ENCODE assay signal across 1 cellular context in the genomic region with DNA sequence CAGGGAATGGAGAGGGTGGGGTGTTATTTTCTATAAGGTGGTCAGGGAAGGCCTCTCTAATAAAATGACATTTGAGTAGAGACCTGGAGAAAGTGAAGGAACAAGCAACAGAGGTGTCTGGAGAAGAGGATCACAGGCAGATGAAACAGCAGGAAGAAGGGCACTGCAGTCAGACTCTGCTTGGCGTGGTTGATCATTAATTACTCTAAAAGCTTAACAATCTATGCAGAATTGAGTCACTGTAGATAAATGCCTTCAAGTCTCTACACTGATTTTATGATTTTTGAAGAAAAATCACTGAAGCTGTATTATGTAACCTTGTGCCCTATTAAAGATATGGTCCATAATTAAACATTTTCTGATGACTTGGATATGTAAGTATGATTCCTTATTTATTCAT.
TF ChIP-seq lines count a peak whose summit lies in the region.

No MANE protein-coding gene starts in this region.

TF ChIP-seq in WTC11, 78 proteins besides CTCF, POLR2A, EP300 and RAD21 (continued from another document):
- TF ChIP-seq, protein P1, sequence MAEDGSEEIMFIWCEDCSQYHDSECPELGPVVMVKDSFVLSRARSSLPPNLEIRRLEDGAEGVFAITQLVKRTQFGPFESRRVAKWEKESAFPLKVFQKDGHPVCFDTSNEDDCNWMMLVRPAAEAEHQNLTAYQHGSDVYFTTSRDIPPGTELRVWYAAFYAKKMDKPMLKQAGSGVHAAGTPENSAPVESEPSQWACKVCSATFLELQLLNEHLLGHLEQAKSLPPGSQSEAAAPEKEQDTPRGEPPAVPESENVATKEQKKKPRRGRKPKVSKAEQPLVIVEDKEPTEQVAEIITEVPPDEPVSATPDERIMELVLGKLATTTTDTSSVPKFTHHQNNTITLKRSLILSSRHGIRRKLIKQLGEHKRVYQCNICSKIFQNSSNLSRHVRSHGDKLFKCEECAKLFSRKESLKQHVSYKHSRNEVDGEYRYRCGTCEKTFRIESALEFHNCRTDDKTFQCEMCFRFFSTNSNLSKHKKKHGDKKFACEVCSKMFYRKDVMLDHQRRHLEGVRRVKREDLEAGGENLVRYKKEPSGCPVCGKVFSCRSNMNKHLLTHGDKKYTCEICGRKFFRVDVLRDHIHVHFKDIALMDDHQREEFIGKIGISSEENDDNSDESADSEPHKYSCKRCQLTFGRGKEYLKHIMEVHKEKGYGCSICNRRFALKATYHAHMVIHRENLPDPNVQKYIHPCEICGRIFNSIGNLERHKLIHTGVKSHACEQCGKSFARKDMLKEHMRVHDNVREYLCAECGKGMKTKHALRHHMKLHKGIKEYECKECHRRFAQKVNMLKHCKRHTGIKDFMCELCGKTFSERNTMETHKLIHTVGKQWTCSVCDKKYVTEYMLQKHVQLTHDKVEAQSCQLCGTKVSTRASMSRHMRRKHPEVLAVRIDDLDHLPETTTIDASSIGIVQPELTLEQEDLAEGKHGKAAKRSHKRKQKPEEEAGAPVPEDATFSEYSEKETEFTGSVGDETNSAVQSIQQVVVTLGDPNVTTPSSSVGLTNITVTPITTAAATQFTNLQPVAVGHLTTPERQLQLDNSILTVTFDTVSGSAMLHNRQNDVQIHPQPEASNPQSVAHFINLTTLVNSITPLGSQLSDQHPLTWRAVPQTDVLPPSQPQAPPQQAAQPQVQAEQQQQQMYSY (CRISPR knock-in tag; IDR thresholded peaks at IDR 0.05) = no peak
- TF ChIP-seq ZNF416 (CRISPR knock-in tag; IDR thresholded peaks at IDR 0.05) = no peak
- TF ChIP-seq ZNF396 (CRISPR knock-in tag; IDR thresholded peaks at IDR 0.05; ENCODE audit: borderline replicate concordance) = no peak
- no peak for TF ChIP-seq TEAD4 (CRISPR knock-in tag; IDR thresholded peaks at IDR 0.05)
- no peak for TF ChIP-seq OVOL2 (CRISPR knock-in tag; IDR thresholded peaks at IDR 0.05; ENCODE audit: borderline replicate concordance)
- TF ChIP-seq, protein P2, sequence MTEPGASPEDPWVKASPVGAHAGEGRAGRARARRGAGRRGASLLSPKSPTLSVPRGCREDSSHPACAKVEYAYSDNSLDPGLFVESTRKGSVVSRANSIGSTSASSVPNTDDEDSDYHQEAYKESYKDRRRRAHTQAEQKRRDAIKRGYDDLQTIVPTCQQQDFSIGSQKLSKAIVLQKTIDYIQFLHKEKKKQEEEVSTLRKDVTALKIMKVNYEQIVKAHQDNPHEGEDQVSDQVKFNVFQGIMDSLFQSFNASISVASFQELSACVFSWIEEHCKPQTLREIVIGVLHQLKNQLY (CRISPR knock-in tag; IDR thresholded peaks at IDR 0.05) = no peak
- TF ChIP-seq RELA (CRISPR knock-in tag; IDR thresholded peaks at IDR 0.05; ENCODE audit: borderline replicate concordance) = no peak
- no peak for TF ChIP-seq FOXP1 (CRISPR knock-in tag; IDR thresholded peaks at IDR 0.05; ENCODE audit: borderline replicate concordance)
- TF ChIP-seq, protein P3, sequence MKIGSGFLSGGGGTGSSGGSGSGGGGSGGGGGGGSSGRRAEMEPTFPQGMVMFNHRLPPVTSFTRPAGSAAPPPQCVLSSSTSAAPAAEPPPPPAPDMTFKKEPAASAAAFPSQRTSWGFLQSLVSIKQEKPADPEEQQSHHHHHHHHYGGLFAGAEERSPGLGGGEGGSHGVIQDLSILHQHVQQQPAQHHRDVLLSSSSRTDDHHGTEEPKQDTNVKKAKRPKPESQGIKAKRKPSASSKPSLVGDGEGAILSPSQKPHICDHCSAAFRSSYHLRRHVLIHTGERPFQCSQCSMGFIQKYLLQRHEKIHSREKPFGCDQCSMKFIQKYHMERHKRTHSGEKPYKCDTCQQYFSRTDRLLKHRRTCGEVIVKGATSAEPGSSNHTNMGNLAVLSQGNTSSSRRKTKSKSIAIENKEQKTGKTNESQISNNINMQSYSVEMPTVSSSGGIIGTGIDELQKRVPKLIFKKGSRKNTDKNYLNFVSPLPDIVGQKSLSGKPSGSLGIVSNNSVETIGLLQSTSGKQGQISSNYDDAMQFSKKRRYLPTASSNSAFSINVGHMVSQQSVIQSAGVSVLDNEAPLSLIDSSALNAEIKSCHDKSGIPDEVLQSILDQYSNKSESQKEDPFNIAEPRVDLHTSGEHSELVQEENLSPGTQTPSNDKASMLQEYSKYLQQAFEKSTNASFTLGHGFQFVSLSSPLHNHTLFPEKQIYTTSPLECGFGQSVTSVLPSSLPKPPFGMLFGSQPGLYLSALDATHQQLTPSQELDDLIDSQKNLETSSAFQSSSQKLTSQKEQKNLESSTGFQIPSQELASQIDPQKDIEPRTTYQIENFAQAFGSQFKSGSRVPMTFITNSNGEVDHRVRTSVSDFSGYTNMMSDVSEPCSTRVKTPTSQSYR (CRISPR knock-in tag; IDR thresholded peaks at IDR 0.05) = no peak
- TF ChIP-seq, protein P4, sequence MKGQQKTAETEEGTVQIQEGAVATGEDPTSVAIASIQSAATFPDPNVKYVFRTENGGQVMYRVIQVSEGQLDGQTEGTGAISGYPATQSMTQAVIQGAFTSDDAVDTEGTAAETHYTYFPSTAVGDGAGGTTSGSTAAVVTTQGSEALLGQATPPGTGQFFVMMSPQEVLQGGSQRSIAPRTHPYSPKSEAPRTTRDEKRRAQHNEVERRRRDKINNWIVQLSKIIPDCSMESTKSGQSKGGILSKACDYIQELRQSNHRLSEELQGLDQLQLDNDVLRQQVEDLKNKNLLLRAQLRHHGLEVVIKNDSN (CRISPR knock-in tag; IDR thresholded peaks at IDR 0.05) = no peak
- TF ChIP-seq ELF4 (CRISPR knock-in tag; IDR thresholded peaks at IDR 0.05; ENCODE audit: low read depth) = no peak
- no peak for TF ChIP-seq HMGA2 (CRISPR knock-in tag; IDR thresholded peaks at IDR 0.05)
TF ChIP-seq in WTC11: peak in this region for 0.
